In the genomic region with DNA sequence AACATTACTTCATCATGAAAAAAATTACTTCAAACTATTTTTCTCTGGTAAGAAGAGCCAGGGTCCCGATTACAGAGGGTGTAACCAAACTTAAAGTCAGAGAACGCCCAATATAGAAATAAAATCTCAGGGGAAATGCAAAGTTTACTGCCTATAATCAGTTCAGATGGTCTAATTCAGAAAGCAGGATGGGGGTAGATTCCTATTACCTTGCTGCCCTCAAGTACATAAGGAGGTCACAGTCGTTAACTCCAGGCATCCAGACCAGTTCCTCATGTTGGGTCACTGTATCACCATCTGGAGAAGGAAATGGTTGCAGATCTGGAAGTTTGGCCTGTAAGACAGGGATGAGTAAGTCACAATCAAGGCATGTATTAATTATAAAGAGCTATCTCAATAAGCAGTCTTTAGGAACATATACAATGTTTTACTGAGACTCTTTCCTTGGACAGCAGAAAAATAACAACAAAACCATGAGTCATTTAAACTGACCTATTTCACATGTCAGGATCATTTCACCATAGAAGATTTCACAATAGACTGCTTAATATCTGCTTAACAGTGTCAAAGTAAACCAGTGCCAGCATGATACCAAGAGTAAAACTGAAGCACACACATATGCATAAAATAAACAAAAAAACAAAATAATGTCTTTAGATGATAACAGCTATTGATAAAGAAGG, we compare ENCODE assay signal across 8 cellular contexts.
A peak's percentile ranks its signal among the peaks of the same experiment; 100 is the strongest.
DNase-seq lines count a peak whose midpoint lies in the region; ATAC-seq and TF ChIP-seq lines count a peak whose summit lies in the region.

No MANE protein-coding gene starts in this region.

- ATAC-seq in GM21381 (IDR thresholded peaks at IDR 0.05; ENCODE audit: unreplicated experiment), result no peak

- peak overlapping the region in 4 of 7 donors; percentile 37 to 71 (median 46) for H3K27ac Mint-ChIP-seq in CD4-positive, alpha-beta memory T cell
- peak overlapping the region; percentile 73 for H3K27ac Mint-ChIP-seq in nephron progenitor cell

- peaks cover 0 to 2% (median 0%) of the 10 kb centered on the region in 8 donors for H3K9me3 Mint-ChIP-seq in CD4-positive, alpha-beta memory T cell
- peaks cover 17% of the 10 kb centered on the region for H3K9me3 Mint-ChIP-seq in nephron progenitor cell

- H3K4me1 ChIP-seq in CD4-positive, alpha-beta memory T cell (ENCODE audit: insufficient read depth, low read length), result no peaks in the 10 kb centered on the region

- POLR2A ChIA-PET in CD4-positive, alpha-beta memory T cell (lab: Charles Lee; ENCODE audit: partially characterized antibody), result no interaction called here

- TF ChIP-seq CTCF in NB4 (IDR thresholded peaks at IDR 0.05; ENCODE audit: low read depth, low read length) (no peak), nephron progenitor cell (IDR thresholded peaks at IDR 0.05) (no peak)

- no peak for TF ChIP-seq POLR2A in NB4 (IDR thresholded peaks at IDR 0.05; ENCODE audit: extremely low read depth, insufficient read length)

- no peaks in the 10 kb centered on the region for H3K27me3 Mint-ChIP-seq in CD4-positive, alpha-beta memory T cell
- H3K27me3 Mint-ChIP-seq in nephron progenitor cell (ENCODE audit: low read depth, poor library complexity), result no peaks in the 10 kb centered on the region

- no peak for DNase-seq in CD4-positive, alpha-beta memory T cell
- DNase-seq in NB4 (ENCODE audit: low read depth), result peak; percentile 69
- peak; percentile 20 for DNase-seq in epithelial cell of prostate (ENCODE audit: low read depth, low spot score)
- DNase-seq in nephron progenitor cell, result no peak
- no peak for DNase-seq in KG1 (lab: John Stamatoyannopoulos, UW)
- DNase-seq in ACHN, result no peak
- DNase-seq in C1 segment of cervical spinal cord (lab: John Stamatoyannopoulos, UW), result no peak

- CTCF ChIA-PET in CD4-positive, alpha-beta memory T cell (lab: Charles Lee; ENCODE audit: partially characterized antibody), result interaction anchor here (1.0 kb wide), 1 partner anchor 362 kb away, joined by 3 read pairs; no protein-coding TSS in a partner anchor

- intact Hi-C loops in CD4-positive, alpha-beta memory T cell (cut with micrococcal nuclease), result no loop called here

- no peaks in the 10 kb centered on the region for H3K36me3 ChIP-seq in CD4-positive, alpha-beta memory T cell (ENCODE audit: insufficient read depth, low read length)

- no peaks in the 10 kb centered on the region for H3K9me3 ChIP-seq in CD4-positive, alpha-beta memory T cell (ENCODE audit: control insufficient read depth in 1 of 2, low read length in 2 of 2)

- H3K4me3 Mint-ChIP-seq in CD4-positive, alpha-beta memory T cell, result no peak overlapping the region
- H3K4me3 Mint-ChIP-seq in nephron progenitor cell, result no peak overlapping the region

- in situ Hi-C loops in ACHN (cut with HindIII; ENCODE audit: low pct_ligation_motif_present, low pct_unique_long_range_greater_than_20kb, low sequenced_read_pairs), result no loop called here

- H3K36me3 Mint-ChIP-seq in CD4-positive, alpha-beta memory T cell, result peaks cover 29 to 37% of the 10 kb centered on the region in 2 donors
- H3K36me3 Mint-ChIP-seq in nephron progenitor cell (ENCODE audit: low read depth), result peaks cover 73% of the 10 kb centered on the region

- H3K4me3 ChIP-seq in CD4-positive, alpha-beta memory T cell (ENCODE audit: low read length in 2 of 2), result no peak overlapping the region
- no peak overlapping the region for H3K4me3 ChIP-seq in NB4 (ENCODE audit: low read depth, low read length)

- H3K4me1 Mint-ChIP-seq in CD4-positive, alpha-beta memory T cell, result peaks cover 3 to 5% (median 4%) of the 10 kb centered on the region in 4 donors
- H3K4me1 Mint-ChIP-seq in nephron progenitor cell, result peaks cover 25% of the 10 kb centered on the region

- H3K27ac ChIP-seq in CD4-positive, alpha-beta memory T cell (ENCODE audit: low read depth, low read length), result no peak overlapping the region
- peak overlapping the region; percentile 31 for H3K27ac ChIP-seq in epithelial cell of prostate

- H3K27me3 ChIP-seq in CD4-positive, alpha-beta memory T cell (ENCODE audit: insufficient read depth, low read length), result no peaks in the 10 kb centered on the region

Comparison
In these comparisons a context has a peak if more than half of its experiments do, and no peak if none do; other contexts are left out.
1. DNase-seq: peak in NB4 (single experiment) and epithelial cell of prostate (single experiment); none in CD4-positive, alpha-beta memory T cell (0 of 5), nephron progenitor cell (single experiment), KG1 (single experiment), ACHN (single experiment) and C1 segment of cervical spinal cord (0 of 14).